In genomic region chr7:112080974-112081373, GRCh38 we compare ENCODE assay signal across 1 cellular context.
TF ChIP-seq lines count a peak whose summit lies in the region.

No MANE protein-coding gene starts in this region.

TF ChIP-seq in GM12878, 131 proteins besides CTCF, POLR2A, EP300 and RAD21 (continued from another document and continues in another):
- TF ChIP-seq ZNF592 (IDR thresholded peaks at IDR 0.05) (no peak), ETV6 (conservative IDR thresholded peaks at IDR 0.05 in 1 of 2, IDR thresholded peaks at IDR 0.05 in 1 of 2; ENCODE audit: borderline replicate concordance in 1 of 2, low read depth in 1 of 2) (peak in 1 of 2 experiments; percentile 99; a peak in 2 of 4 replicates), SKIL (IDR thresholded peaks at IDR 0.05; ENCODE audit: low read depth, poor library complexity, severe bottlenecking) (no peak), MEF2A (IDR thresholded peaks at IDR 0.05; ENCODE audit: insufficient read depth, low read depth, low read length) (no peak), RELB (IDR thresholded peaks at IDR 0.05; ENCODE audit: low read depth) (no peak), IRF4 (IDR thresholded peaks at IDR 0.05; ENCODE audit: low read depth, low read length) (0 out of 2 replicates have a peak, but pooled peaks have one; percentile 24), PKNOX1 (IDR thresholded peaks at IDR 0.05) (no peak), KDM1A (IDR thresholded peaks at IDR 0.05; ENCODE audit: borderline replicate concordance) (no peak), ZNF384 (IDR thresholded peaks at IDR 0.05; ENCODE audit: borderline replicate concordance, low read depth, low read length) (no peak), RUNX3 (IDR thresholded peaks at IDR 0.05; ENCODE audit: low read length) (peak; percentile 91), ZNF207 (IDR thresholded peaks at IDR 0.05; ENCODE audit: borderline replicate concordance) (no peak), BCL11A (IDR thresholded peaks at IDR 0.05; ENCODE audit: low read depth, low read length) (0 out of 2 replicates have a peak, but pooled peaks have one; percentile 12), SIN3A (IDR thresholded peaks at IDR 0.05; ENCODE audit: low read depth, low read length) (no peak), IKZF1 (conservative IDR thresholded peaks at IDR 0.05) (peak; percentile 83), NFIC (IDR thresholded peaks at IDR 0.05; ENCODE audit: low read depth, low read length) (peak; percentile 40; the same call in 1 of the 2 replicates), PAX8 (IDR thresholded peaks at IDR 0.05) (no peak), CUX1 (IDR thresholded peaks at IDR 0.05; ENCODE audit: insufficient replicate concordance, low read depth, low read length) (no peak), SMAD5 (IDR thresholded peaks at IDR 0.05; ENCODE audit: low read depth) (no peak), JUND (IDR thresholded peaks at IDR 0.05; ENCODE audit: low read depth, low read length) (no peak), E4F1 (IDR thresholded peaks at IDR 0.05; ENCODE audit: borderline replicate concordance, partially characterized antibody) (no peak), ZNF24 (IDR thresholded peaks at IDR 0.05) (no peak), NBN (IDR thresholded peaks at IDR 0.05) (no peak), SPI1 (IDR thresholded peaks at IDR 0.05; ENCODE audit: borderline replicate concordance, insufficient read depth, low read depth, low read length) (0 out of 2 replicates have a peak, but pooled peaks have one; percentile 36), SREBF2 (IDR thresholded peaks at IDR 0.05; ENCODE audit: low read length) (no peak), SRF (IDR thresholded peaks at IDR 0.05; ENCODE audit: low read depth in 2 of 2, low read length in 2 of 2) (no peak), SIX5 (IDR thresholded peaks at IDR 0.05; ENCODE audit: low read depth, low read length, severe bottlenecking) (no peak), IRF3 (IDR thresholded peaks at IDR 0.05) (no peak), GABPA (IDR thresholded peaks at IDR 0.05; ENCODE audit: low read depth) (no peak), USF1 (IDR thresholded peaks at IDR 0.05; ENCODE audit: borderline replicate concordance, extremely low read length, insufficient read depth, low read depth, low read length) (no peak), TCF7 (IDR thresholded peaks at IDR 0.05; ENCODE audit: borderline replicate concordance) (no peak), RCOR1 (conservative IDR thresholded peaks at IDR 0.05; ENCODE audit: low read depth, low read length) (no peak), ZNF217 (IDR thresholded peaks at IDR 0.05) (no peak), HCFC1 (IDR thresholded peaks at IDR 0.05; ENCODE audit: low read length) (no peak), PAX5 (IDR thresholded peaks at IDR 0.05; ENCODE audit: borderline replicate concordance, low read depth, low read length) (peak; percentile 100), FOXM1 (IDR thresholded peaks at IDR 0.05; ENCODE audit: low read depth, low read length) (no peak), EED (IDR thresholded peaks at IDR 0.05; ENCODE audit: low read depth) (peak; percentile 83), PML (IDR thresholded peaks at IDR 0.05; ENCODE audit: low read length) (no peak; the same call in 1 of the 2 replicates), POLR2AphosphoS2 (IDR thresholded peaks at IDR 0.05; ENCODE audit: low read depth, low read length) (no peak), ATF2 (IDR thresholded peaks at IDR 0.05; ENCODE audit: low read length) (peak; percentile 53)
